12 cellular contexts compared by ENCODE assay signal in genomic region chrX:46208225-46208854, GRCh38.
DNase-seq lines count a peak whose midpoint lies in the region; ATAC-seq and TF ChIP-seq lines count a peak whose summit lies in the region.
"Had no signal": no experiment of that assay in that cellular context is flagged by ENCODE, and none has a peak within 500 bp of the region (broad histone marks: within the 10 kb centered on the region; RNA-seq: fewer than 3 reads in every experiment).

No MANE protein-coding gene starts in this region.

- TF ChIP-seq CTCF in GM06990 (IDR thresholded peaks at IDR 0.05; ENCODE audit: insufficient read depth, low read length, poor library complexity, severe bottlenecking), result no peak
- TF ChIP-seq CTCF in RWPE1 (conservative IDR thresholded peaks at IDR 0.05; ENCODE audit: low read depth), result no peak
- no peak for TF ChIP-seq CTCF in suprapubic skin (IDR thresholded peaks at IDR 0.05)

- 53% methylated on average over 2 of the region's 2 CpGs for WGBS in suprapubic skin

- H3K27me3 ChIP-seq in GM06990 (replicated peaks; ENCODE audit: control insufficient read depth, insufficient read depth, low read length), result no peaks in the 10 kb centered on the region
- no peaks in the 10 kb centered on the region for H3K27me3 ChIP-seq in suprapubic skin
- H3K27me3 ChIP-seq: transverse colon had no signal

- H3K4me1 ChIP-seq in suprapubic skin, result no peaks in the 10 kb centered on the region
- H3K4me1 ChIP-seq: lower lobe of right lung, transverse colon had no signal

- no peaks in the 10 kb centered on the region for H3K9me3 ChIP-seq in suprapubic skin
- H3K9me3 ChIP-seq: lower lobe of right lung, transverse colon had no signal

- H3K4me3 ChIP-seq in GM06990 (replicated peaks; ENCODE audit: low read depth, low read length) (no peak overlapping the region), suprapubic skin (no peak overlapping the region)
- H3K4me3 ChIP-seq: lower lobe of right lung, transverse colon had no signal

- no peak for TF ChIP-seq EP300 in suprapubic skin (IDR thresholded peaks at IDR 0.05)

- H3K36me3 ChIP-seq in GM06990 (ENCODE audit: control insufficient read depth, insufficient read depth, low read length) (no peaks in the 10 kb centered on the region), suprapubic skin (no peaks in the 10 kb centered on the region)
- H3K36me3 ChIP-seq: lower lobe of right lung, transverse colon had no signal

- POLR2A ChIA-PET in RWPE1 (lab: Yijun Ruan, JAX; ENCODE audit: low non-redundant PET), result no interaction called here

- ATAC-seq in GM21786 (IDR thresholded peaks at IDR 0.05; ENCODE audit: unreplicated experiment) (peak; percentile 64), HG03520 (IDR thresholded peaks at IDR 0.05; ENCODE audit: unreplicated experiment) (no peak)

- no peak overlapping the region for H3K27ac ChIP-seq in RWPE1
- H3K27ac ChIP-seq in suprapubic skin, result no peak overlapping the region
- H3K27ac ChIP-seq: lower lobe of right lung, transverse colon had no signal

- no peak for TF ChIP-seq POLR2A in suprapubic skin (IDR thresholded peaks at IDR 0.05)

- DNase-seq in GM06990 (ENCODE audit: extremely low read depth, insufficient read length) (peak; percentile 12), RWPE1 (ENCODE audit: low spot score) (peak; percentile 26), kidney glomerular epithelial cell (lab: John Stamatoyannopoulos, UW) (peak; percentile 45), suprapubic skin (ENCODE audit: low spot score in 2 of 2) (no peak)
- no peak for DNase-seq in activated CD4-positive, alpha-beta T cell treated with anti-CD3 and anti-CD28 coated beads for 1 hour
- DNase-seq in stimulated activated CD4-positive, alpha-beta T cell treated with anti-CD3 and anti-CD28 coated beads, Interleukin-2, amount 100 ng/mL, for 48 hours, result no peak
- DNase-seq: activated T-cell treated with anti-CD3 and anti-CD28 coated beads for 4 hours, lower lobe of right lung, NCI-H1694, transverse colon had no signal

- CTCF ChIA-PET in RWPE1 (lab: Yijun Ruan, JAX), result no interaction called here

Comparison
In these comparisons a context has a peak if more than half of its experiments do, and no peak if none do; other contexts are left out.
1. DNase-seq: peak in GM06990 (single experiment), RWPE1 (single experiment) and kidney glomerular epithelial cell (single experiment); none in suprapubic skin (0 of 2), activated CD4-positive, alpha-beta T cell treated with anti-CD3 and anti-CD28 coated beads for 1 hour (single experiment) and stimulated activated CD4-positive, alpha-beta T cell treated with anti-CD3 and anti-CD28 coated beads, Interleukin-2, amount 100 ng/mL, for 48 hours (0 of 2).